20 cellular contexts compared by ENCODE assay signal in genomic region chr6:112176175-112176574, GRCh38.
"Had no signal": no experiment of that assay in that cellular context is flagged by ENCODE, and none has a peak within 500 bp of the region (broad histone marks: within the 10 kb centered on the region; RNA-seq: fewer than 3 reads in every experiment).

No MANE protein-coding gene starts in this region.

- DNase-seq: activated CD4-positive, alpha-beta T cell treated with anti-CD3 and anti-CD28 coated beads, Interleukin-2, amount 10 ng/mL, durations not matched to agents 7 days and 5 days; activated CD4-positive, CD25-positive, alpha-beta regulatory T cell treated with anti-CD3 and anti-CD28 coated beads, Interleukin-2, amount 50 U/mL, for 72 hours; activated CD8-positive, alpha-beta memory T cell treated with anti-CD3 and anti-CD28 coated beads, Interleukin-2, amount 10 ng/mL, durations not matched to agents 7 days and 5 days; activated CD8-positive, alpha-beta T cell treated with anti-CD3 and anti-CD28 coated beads for 36 hours; activated gamma-delta T cell; activated naive CD4-positive, alpha-beta T cell treated with anti-CD3 and anti-CD28 coated beads, Interleukin-2, amount 50 U/mL, for 16 hours; activated naive CD8-positive, alpha-beta T cell treated with anti-CD3 and anti-CD28 coated beads, Interleukin-2, amount 50 U/mL, for 24 hours; aorta; caudate nucleus; effector CD8-positive, alpha-beta T cell; erythroblast; foreskin fibroblast; heart right ventricle; left colon; ovary; psoas muscle; right cardiac atrium; stimulated activated CD4-positive, alpha-beta T cell treated with anti-CD3 and anti-CD28 coated beads, Interleukin-12 subunit alpha, Interleukin-12 subunit beta, amount 100 ng/mL, for 4 hours; tibial artery; WERI-Rb-1 had no signal
